1 cellular context compared by ENCODE assay signal in the genomic region with DNA sequence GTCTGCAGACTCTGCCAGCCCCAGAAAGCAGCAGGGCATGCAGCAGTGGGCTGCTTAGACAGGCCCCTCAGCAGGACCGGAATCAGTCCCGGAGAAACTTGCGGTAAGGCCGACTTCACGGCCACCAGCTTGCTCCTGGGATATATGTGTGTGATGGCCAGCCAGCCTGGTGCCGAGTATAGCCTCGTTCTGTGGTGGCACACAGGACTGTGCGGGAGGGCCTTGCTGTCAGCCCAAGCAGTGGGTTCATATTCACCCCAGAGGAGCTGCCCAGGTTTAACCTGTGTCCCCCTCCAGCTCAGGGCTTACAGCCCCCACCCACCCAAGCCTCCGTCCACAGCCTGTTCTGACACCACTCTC.
TF ChIP-seq lines count a peak whose summit lies in the region.

No MANE protein-coding gene starts in this region.

TF ChIP-seq in HCT116, 20 proteins besides CTCF, POLR2A, EP300 and RAD21:
- TF ChIP-seq ZFX (IDR thresholded peaks at IDR 0.05) (no peak), ZNF274 (IDR thresholded peaks at IDR 0.05; ENCODE audit: low read depth, low read length) (no peak), TCF7L2 (IDR thresholded peaks at IDR 0.05; ENCODE audit: borderline replicate concordance, extremely low read depth, insufficient read depth, insufficient read length) (no peak), FOSL1 (IDR thresholded peaks at IDR 0.05; ENCODE audit: low read depth) (no peak), CEBPB (IDR thresholded peaks at IDR 0.05; ENCODE audit: low read depth) (no peak), JUND (IDR thresholded peaks at IDR 0.05) (no peak), YY1 (IDR thresholded peaks at IDR 0.05; ENCODE audit: extremely low read depth, insufficient replicate concordance, low read depth, low read length) (no peak), EZH2 (IDR thresholded peaks at IDR 0.05) (no peak), SRF (IDR thresholded peaks at IDR 0.05; ENCODE audit: low read depth) (no peak), EZH2phosphoT487 (IDR thresholded peaks at IDR 0.05; ENCODE audit: borderline replicate concordance) (no peak), SP1 (IDR thresholded peaks at IDR 0.05; ENCODE audit: low read depth) (no peak), CBX3 (IDR thresholded peaks at IDR 0.05; ENCODE audit: low read depth) (no peak), POLR2AphosphoS5 (IDR thresholded peaks at IDR 0.05; ENCODE audit: low read depth, low read length) (no peak), EGR1 (IDR thresholded peaks at IDR 0.05; ENCODE audit: low read depth) (no peak), SIN3A (IDR thresholded peaks at IDR 0.05; ENCODE audit: low read depth) (no peak)
- TF ChIP-seq, protein P1, sequence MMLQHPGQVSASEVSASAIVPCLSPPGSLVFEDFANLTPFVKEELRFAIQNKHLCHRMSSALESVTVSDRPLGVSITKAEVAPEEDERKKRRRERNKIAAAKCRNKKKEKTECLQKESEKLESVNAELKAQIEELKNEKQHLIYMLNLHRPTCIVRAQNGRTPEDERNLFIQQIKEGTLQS (IDR thresholded peaks at IDR 0.05) = no peak
- TF ChIP-seq, protein P2, sequence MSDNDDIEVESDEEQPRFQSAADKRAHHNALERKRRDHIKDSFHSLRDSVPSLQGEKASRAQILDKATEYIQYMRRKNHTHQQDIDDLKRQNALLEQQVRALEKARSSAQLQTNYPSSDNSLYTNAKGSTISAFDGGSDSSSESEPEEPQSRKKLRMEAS (IDR thresholded peaks at IDR 0.05) = no peak
- TF ChIP-seq, protein P3, sequence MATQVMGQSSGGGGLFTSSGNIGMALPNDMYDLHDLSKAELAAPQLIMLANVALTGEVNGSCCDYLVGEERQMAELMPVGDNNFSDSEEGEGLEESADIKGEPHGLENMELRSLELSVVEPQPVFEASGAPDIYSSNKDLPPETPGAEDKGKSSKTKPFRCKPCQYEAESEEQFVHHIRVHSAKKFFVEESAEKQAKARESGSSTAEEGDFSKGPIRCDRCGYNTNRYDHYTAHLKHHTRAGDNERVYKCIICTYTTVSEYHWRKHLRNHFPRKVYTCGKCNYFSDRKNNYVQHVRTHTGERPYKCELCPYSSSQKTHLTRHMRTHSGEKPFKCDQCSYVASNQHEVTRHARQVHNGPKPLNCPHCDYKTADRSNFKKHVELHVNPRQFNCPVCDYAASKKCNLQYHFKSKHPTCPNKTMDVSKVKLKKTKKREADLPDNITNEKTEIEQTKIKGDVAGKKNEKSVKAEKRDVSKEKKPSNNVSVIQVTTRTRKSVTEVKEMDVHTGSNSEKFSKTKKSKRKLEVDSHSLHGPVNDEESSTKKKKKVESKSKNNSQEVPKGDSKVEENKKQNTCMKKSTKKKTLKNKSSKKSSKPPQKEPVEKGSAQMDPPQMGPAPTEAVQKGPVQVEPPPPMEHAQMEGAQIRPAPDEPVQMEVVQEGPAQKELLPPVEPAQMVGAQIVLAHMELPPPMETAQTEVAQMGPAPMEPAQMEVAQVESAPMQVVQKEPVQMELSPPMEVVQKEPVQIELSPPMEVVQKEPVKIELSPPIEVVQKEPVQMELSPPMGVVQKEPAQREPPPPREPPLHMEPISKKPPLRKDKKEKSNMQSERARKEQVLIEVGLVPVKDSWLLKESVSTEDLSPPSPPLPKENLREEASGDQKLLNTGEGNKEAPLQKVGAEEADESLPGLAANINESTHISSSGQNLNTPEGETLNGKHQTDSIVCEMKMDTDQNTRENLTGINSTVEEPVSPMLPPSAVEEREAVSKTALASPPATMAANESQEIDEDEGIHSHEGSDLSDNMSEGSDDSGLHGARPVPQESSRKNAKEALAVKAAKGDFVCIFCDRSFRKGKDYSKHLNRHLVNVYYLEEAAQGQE (IDR thresholded peaks at IDR 0.05; ENCODE audit: low read depth) = no peak
- TF ChIP-seq, protein P4, sequence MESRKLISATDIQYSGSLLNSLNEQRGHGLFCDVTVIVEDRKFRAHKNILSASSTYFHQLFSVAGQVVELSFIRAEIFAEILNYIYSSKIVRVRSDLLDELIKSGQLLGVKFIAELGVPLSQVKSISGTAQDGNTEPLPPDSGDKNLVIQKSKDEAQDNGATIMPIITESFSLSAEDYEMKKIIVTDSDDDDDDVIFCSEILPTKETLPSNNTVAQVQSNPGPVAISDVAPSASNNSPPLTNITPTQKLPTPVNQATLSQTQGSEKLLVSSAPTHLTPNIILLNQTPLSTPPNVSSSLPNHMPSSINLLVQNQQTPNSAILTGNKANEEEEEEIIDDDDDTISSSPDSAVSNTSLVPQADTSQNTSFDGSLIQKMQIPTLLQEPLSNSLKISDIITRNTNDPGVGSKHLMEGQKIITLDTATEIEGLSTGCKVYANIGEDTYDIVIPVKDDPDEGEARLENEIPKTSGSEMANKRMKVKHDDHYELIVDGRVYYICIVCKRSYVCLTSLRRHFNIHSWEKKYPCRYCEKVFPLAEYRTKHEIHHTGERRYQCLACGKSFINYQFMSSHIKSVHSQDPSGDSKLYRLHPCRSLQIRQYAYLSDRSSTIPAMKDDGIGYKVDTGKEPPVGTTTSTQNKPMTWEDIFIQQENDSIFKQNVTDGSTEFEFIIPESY (IDR thresholded peaks at IDR 0.05; ENCODE audit: extremely low read depth, insufficient replicate concordance, low read length) = no peak
TF ChIP-seq in HCT116: peak in this region for 0.
